ENCODE assay signal across 8 cellular contexts in genomic region chr2:84865181-84865783, GRCh38. TPM values are rescaled to one million over a fixed set of nuclear protein-coding genes. Genes with fewer than 3 reads are reported as not detected.
DNase-seq lines count a peak whose midpoint lies in the region; ATAC-seq lines count a peak whose summit lies in the region.

No MANE protein-coding gene starts in this region.

- no peaks in the 10 kb centered on the region for H3K36me3 ChIP-seq in subcutaneous abdominal adipose tissue (ENCODE audit: control insufficient read depth in 5 of 5, insufficient read depth in 5 of 5, low read length in 5 of 5)

- H3K4me1 Mint-ChIP-seq in activated CD4-positive, alpha-beta T cell treated with anti-CD3 and anti-CD28 coated beads for 36 hours = peaks cover 82% of the 10 kb centered on the region

- H3K9me3 Mint-ChIP-seq in activated CD4-positive, alpha-beta T cell treated with anti-CD3 and anti-CD28 coated beads for 36 hours (ENCODE audit: low read depth) = peaks cover 2% of the 10 kb centered on the region

- POLR2A ChIA-PET in activated CD4-positive, alpha-beta T cell treated with anti-CD3 and anti-CD28 coated beads for 36 hours (lab: Charles Lee) = no interaction called here

- CTCF ChIA-PET in activated CD4-positive, alpha-beta T cell treated with anti-CD3 and anti-CD28 coated beads for 36 hours (lab: Charles Lee) = interaction anchor here (0.6 to 1.2 kb wide), 9 partner anchors 11 to 284 kb away, joined by 3 to 5 read pairs (median 3); no protein-coding TSS in a partner anchor

- peak overlapping the region; percentile 61 for H3K27ac ChIP-seq in subcutaneous abdominal adipose tissue (ENCODE audit: low read depth, low read length)

- peak; percentile 46 for ATAC-seq in activated CD4-positive, alpha-beta T cell treated with anti-CD3 and anti-CD28 coated beads for 36 hours
- peak; percentile 80 for ATAC-seq in GM21619 (IDR thresholded peaks at IDR 0.05; ENCODE audit: unreplicated experiment)
- no peak for ATAC-seq in GM21825 (IDR thresholded peaks at IDR 0.05; ENCODE audit: unreplicated experiment)

- peak overlapping the region; percentile 70 for H3K27ac Mint-ChIP-seq in activated CD4-positive, alpha-beta T cell treated with anti-CD3 and anti-CD28 coated beads for 36 hours

- peaks cover 4 to 14% (median 13%) of the 10 kb centered on the region in 5 donors for H3K4me1 ChIP-seq in subcutaneous abdominal adipose tissue (ENCODE audit: control insufficient read depth in 5 of 5, insufficient read depth in 5 of 5, low read length in 5 of 5)

- H3K36me3 Mint-ChIP-seq in activated CD4-positive, alpha-beta T cell treated with anti-CD3 and anti-CD28 coated beads for 36 hours (ENCODE audit: low read depth) = peaks cover 32% of the 10 kb centered on the region

- H3K9ac ChIP-seq in subcutaneous abdominal adipose tissue (ENCODE audit: low read length in 5 of 5) = no peak overlapping the region

- DNase-seq in activated CD4-positive, alpha-beta T cell treated with anti-CD3 and anti-CD28 coated beads for 36 hours = no peak
- DNase-seq in activated CD4-positive, alpha-beta T cell treated with anti-CD3 and anti-CD28 coated beads, Interleukin-2, amount 50 U/mL, for 1 hour = no peak
- DNase-seq in NCI-H2227 treated with DMSO at 0.1 percent for 48 hours (lab: John Stamatoyannopoulos, UW) (peak; percentile 37), dedifferentiated amniotic fluid mesenchymal stem cell (ENCODE audit: extremely low spot score) (peak; percentile 58), GOT3 (lab: John Stamatoyannopoulos, UW) (no peak)

- no peaks in the 10 kb centered on the region for H3K27me3 ChIP-seq in subcutaneous abdominal adipose tissue (ENCODE audit: control insufficient read depth in 5 of 5, insufficient read depth in 4 of 5, low read length in 5 of 5)

- intact Hi-C loops in activated CD4-positive, alpha-beta T cell treated with anti-CD3 and anti-CD28 coated beads for 36 hours (cut with DNase I, micrococcal nuclease) = loop anchor here (1.0 to 2.0 kb wide), 3 partner anchors 124 to 370 kb away; no protein-coding TSS in a partner anchor

- no peak overlapping the region for H3K4me3 ChIP-seq in subcutaneous abdominal adipose tissue (ENCODE audit: low read depth in 1 of 5, low read length in 5 of 5)

- no peaks in the 10 kb centered on the region for H3K27me3 Mint-ChIP-seq in activated CD4-positive, alpha-beta T cell treated with anti-CD3 and anti-CD28 coated beads for 36 hours

- no peak overlapping the region for H3K4me3 Mint-ChIP-seq in activated CD4-positive, alpha-beta T cell treated with anti-CD3 and anti-CD28 coated beads for 36 hours

- no peaks in the 10 kb centered on the region for H3K9me3 ChIP-seq in subcutaneous abdominal adipose tissue (ENCODE audit: control insufficient read depth in 5 of 5, low read length in 5 of 5)

RNA-seq across cellular contexts. Expression of gene TRABD2A, which starts 15.6 kb away (rescaled TPM):
- 10 to 100 TPM; 37.2 to 42.2 TPM for total RNA-seq in activated CD4-positive, alpha-beta T cell treated with anti-CD3 and anti-CD28 coated beads for 36 hours

RNA-seq across cellular contexts. Expression of gene TMSB10, which starts 40.2 kb away (rescaled TPM):
- 1,000 to 10,000 TPM; 2,345 to 2,742 TPM for total RNA-seq in activated CD4-positive, alpha-beta T cell treated with anti-CD3 and anti-CD28 coated beads for 36 hours

Comparison
In these comparisons a context has a peak if more than half of its experiments do, and no peak if none do; other contexts are left out.
1. DNase-seq: peak in NCI-H2227 treated with DMSO at 0.1 percent for 48 hours (single experiment) and dedifferentiated amniotic fluid mesenchymal stem cell (single experiment); none in activated CD4-positive, alpha-beta T cell treated with anti-CD3 and anti-CD28 coated beads for 36 hours (single experiment), activated CD4-positive, alpha-beta T cell treated with anti-CD3 and anti-CD28 coated beads, Interleukin-2, amount 50 U/mL, for 1 hour (single experiment) and GOT3 (single experiment).